ENCODE assay signal across 1 cellular context in the genomic region with DNA sequence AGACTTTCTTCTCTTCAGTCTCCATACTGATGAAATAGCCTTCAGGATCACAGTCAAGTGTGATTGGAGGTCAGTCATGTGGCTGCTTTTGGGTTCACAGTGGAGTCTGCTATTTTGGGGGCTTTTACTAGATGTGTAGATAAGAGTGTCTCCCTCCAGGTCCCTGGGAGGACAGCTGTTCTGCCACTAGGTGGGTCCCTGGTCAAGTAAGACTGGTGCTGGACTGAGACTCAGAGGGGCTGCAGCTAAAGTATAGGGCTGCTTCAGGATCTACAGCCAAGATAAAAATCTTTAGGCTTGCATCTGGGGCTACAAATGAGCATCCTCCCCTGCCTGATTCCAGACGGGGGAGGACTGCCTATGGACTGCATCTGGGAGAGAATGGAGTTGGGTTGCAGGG.
TF ChIP-seq lines count a peak whose summit lies in the region.

No MANE protein-coding gene starts in this region.

TF ChIP-seq in GM12878, 131 proteins besides CTCF, POLR2A, EP300 and RAD21:
- TF ChIP-seq PRDM15 (CRISPR knock-in tag; IDR thresholded peaks at IDR 0.05) (no peak), ZSCAN29 (IDR thresholded peaks at IDR 0.05) (no peak), YBX1 (IDR thresholded peaks at IDR 0.05) (no peak), SUPT20H (IDR thresholded peaks at IDR 0.05; ENCODE audit: borderline replicate concordance, control insufficient read depth, low read depth, low read length) (no peak)
- TF ChIP-seq, protein P1, sequence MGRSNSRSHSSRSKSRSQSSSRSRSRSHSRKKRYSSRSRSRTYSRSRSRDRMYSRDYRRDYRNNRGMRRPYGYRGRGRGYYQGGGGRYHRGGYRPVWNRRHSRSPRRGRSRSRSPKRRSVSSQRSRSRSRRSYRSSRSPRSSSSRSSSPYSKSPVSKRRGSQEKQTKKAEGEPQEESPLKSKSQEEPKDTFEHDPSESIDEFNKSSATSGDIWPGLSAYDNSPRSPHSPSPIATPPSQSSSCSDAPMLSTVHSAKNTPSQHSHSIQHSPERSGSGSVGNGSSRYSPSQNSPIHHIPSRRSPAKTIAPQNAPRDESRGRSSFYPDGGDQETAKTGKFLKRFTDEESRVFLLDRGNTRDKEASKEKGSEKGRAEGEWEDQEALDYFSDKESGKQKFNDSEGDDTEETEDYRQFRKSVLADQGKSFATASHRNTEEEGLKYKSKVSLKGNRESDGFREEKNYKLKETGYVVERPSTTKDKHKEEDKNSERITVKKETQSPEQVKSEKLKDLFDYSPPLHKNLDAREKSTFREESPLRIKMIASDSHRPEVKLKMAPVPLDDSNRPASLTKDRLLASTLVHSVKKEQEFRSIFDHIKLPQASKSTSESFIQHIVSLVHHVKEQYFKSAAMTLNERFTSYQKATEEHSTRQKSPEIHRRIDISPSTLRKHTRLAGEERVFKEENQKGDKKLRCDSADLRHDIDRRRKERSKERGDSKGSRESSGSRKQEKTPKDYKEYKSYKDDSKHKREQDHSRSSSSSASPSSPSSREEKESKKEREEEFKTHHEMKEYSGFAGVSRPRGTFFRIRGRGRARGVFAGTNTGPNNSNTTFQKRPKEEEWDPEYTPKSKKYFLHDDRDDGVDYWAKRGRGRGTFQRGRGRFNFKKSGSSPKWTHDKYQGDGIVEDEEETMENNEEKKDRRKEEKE (IDR thresholded peaks at IDR 0.05) = no peak
